ENCODE assay signal across 23 cellular contexts in genomic region chrX:150226223-150226965, GRCh38.
"Had no signal": no experiment of that assay in that cellular context is flagged by ENCODE, and none has a peak within 500 bp of the region (broad histone marks: within the 10 kb centered on the region; RNA-seq: fewer than 3 reads in every experiment).

No MANE protein-coding gene starts in this region.

- H2AFZ ChIP-seq: hepatocyte had no signal

- H3K27ac ChIP-seq: body of pancreas, cardiac muscle cell, hepatocyte, right lobe of liver, transverse colon, uterus had no signal

- H3K27ac Mint-ChIP-seq: activated CD4-positive, alpha-beta memory T cell treated with anti-CD3 and anti-CD28 coated beads, Interleukin-2, amount 10 ng/mL, durations not matched to agents 7 days and 5 days; activated CD4-positive, alpha-beta T cell treated with anti-CD3 and anti-CD28 coated beads, Interleukin-2, amount 10 ng/mL, durations not matched to agents 24 days and 14 days; activated naive CD4-positive, alpha-beta T cell treated with anti-CD3 and anti-CD28 coated beads, Interleukin-2, amount 50 U/mL, for 24 hours; memory B cell; stimulated activated memory B cell treated with anti-CD40 and anti-IgM and Interleukin-4, amounts not matched to agents 10 μg/mL and 1 μg/mL and 100 μg/mL, for 72 hours had no signal

- H3K4me1 ChIP-seq: body of pancreas, right lobe of liver, transverse colon, uterus had no signal

- H3K4me3 Mint-ChIP-seq: activated CD4-positive, alpha-beta memory T cell treated with anti-CD3 and anti-CD28 coated beads, Interleukin-2, amount 10 ng/mL, durations not matched to agents 7 days and 5 days; activated CD4-positive, alpha-beta T cell treated with anti-CD3 and anti-CD28 coated beads, Interleukin-2, amount 10 ng/mL, durations not matched to agents 24 days and 14 days; activated naive CD4-positive, alpha-beta T cell treated with anti-CD3 and anti-CD28 coated beads, Interleukin-2, amount 50 U/mL, for 24 hours; memory B cell; stimulated activated memory B cell treated with anti-CD40 and anti-IgM and Interleukin-4, amounts not matched to agents 10 μg/mL and 1 μg/mL and 100 μg/mL, for 72 hours had no signal

- H3K27me3 ChIP-seq: body of pancreas, hepatocyte, right lobe of liver, transverse colon, uterus had no signal

- H3K9me3 Mint-ChIP-seq: activated CD4-positive, alpha-beta memory T cell treated with anti-CD3 and anti-CD28 coated beads, Interleukin-2, amount 10 ng/mL, durations not matched to agents 7 days and 5 days; activated CD4-positive, alpha-beta T cell treated with anti-CD3 and anti-CD28 coated beads, Interleukin-2, amount 10 ng/mL, durations not matched to agents 24 days and 14 days; activated naive CD4-positive, alpha-beta T cell treated with anti-CD3 and anti-CD28 coated beads, Interleukin-2, amount 50 U/mL, for 24 hours; memory B cell; stimulated activated memory B cell treated with anti-CD40 and anti-IgM and Interleukin-4, amounts not matched to agents 10 μg/mL and 1 μg/mL and 100 μg/mL, for 72 hours had no signal

- H3K27me3 Mint-ChIP-seq: activated CD4-positive, alpha-beta memory T cell treated with anti-CD3 and anti-CD28 coated beads, Interleukin-2, amount 10 ng/mL, durations not matched to agents 7 days and 5 days; activated naive CD4-positive, alpha-beta T cell treated with anti-CD3 and anti-CD28 coated beads, Interleukin-2, amount 50 U/mL, for 24 hours had no signal

- DNase-seq: activated CD4-positive, alpha-beta memory T cell treated with anti-CD3 and anti-CD28 coated beads, Interleukin-2, amount 10 ng/mL, durations not matched to agents 7 days and 5 days; activated CD4-positive, alpha-beta T cell treated with anti-CD3 and anti-CD28 coated beads, Interleukin-2, amount 10 ng/mL, durations not matched to agents 24 days and 14 days; activated gamma-delta T cell treated with Interleukin-2 at 50 U/mL for 16 hours; activated T-cell treated with anti-CD3 and anti-CD28 coated beads, Interleukin-2, amount 50 U/mL, for 1 hour; anterior cingulate cortex; body of pancreas; dermis blood vessel endothelial cell; effector memory CD4-positive, alpha-beta T cell; foreskin melanocyte; mucosa of descending colon; nucleus accumbens; right lobe of liver; small intestine; stimulated activated CD4-positive, alpha-beta T cell treated with anti-CD3 and anti-CD28 coated beads, Interleukin-15, amount 100 ng/mL, for 24 hours; T-helper 2 cell; transverse colon; uterus had no signal

- H3K4me3 ChIP-seq: body of pancreas, cardiac muscle cell, hepatocyte, mucosa of descending colon, right lobe of liver, transverse colon, uterus had no signal

- H3K4me1 Mint-ChIP-seq: activated naive CD4-positive, alpha-beta T cell treated with anti-CD3 and anti-CD28 coated beads, Interleukin-2, amount 50 U/mL, for 24 hours; memory B cell; stimulated activated memory B cell treated with anti-CD40 and anti-IgM and Interleukin-4, amounts not matched to agents 10 μg/mL and 1 μg/mL and 100 μg/mL, for 72 hours had no signal

- H3K79me2 ChIP-seq: hepatocyte had no signal

- ATAC-seq: activated CD4-positive, CD25-positive, alpha-beta regulatory T cell treated with anti-CD3 and anti-CD28 coated beads, Interleukin-2, amount 50 U/mL, for 24 hours; body of pancreas; mucosa of descending colon; right lobe of liver; stimulated activated memory B cell treated with anti-CD40 and anti-IgM and Interleukin-4, amounts not matched to agents 10 μg/mL and 1 μg/mL and 100 μg/mL, for 72 hours had no signal

- H3K4me2 ChIP-seq: hepatocyte had no signal

- H3K36me3 Mint-ChIP-seq: activated naive CD4-positive, alpha-beta T cell treated with anti-CD3 and anti-CD28 coated beads, Interleukin-2, amount 50 U/mL, for 24 hours; memory B cell; stimulated activated memory B cell treated with anti-CD40 and anti-IgM and Interleukin-4, amounts not matched to agents 10 μg/mL and 1 μg/mL and 100 μg/mL, for 72 hours had no signal

- H3K9me3 ChIP-seq: body of pancreas, mucosa of descending colon, right lobe of liver, transverse colon, uterus had no signal

- H3K36me3 ChIP-seq: cardiac muscle cell, right lobe of liver, transverse colon, uterus had no signal
